1 cellular context compared by ENCODE assay signal in genomic region chr20:10309326-10309725, GRCh38.
TF ChIP-seq lines count a peak whose summit lies in the region.

No MANE protein-coding gene starts in this region.

TF ChIP-seq in SK-N-SH treated with all-trans-retinoic acid at 6 μM for 48 hours, 23 proteins besides CTCF, POLR2A, EP300 and RAD21 (continued from another document):
- peak; percentile 99 for TF ChIP-seq TSHZ2 (CRISPR knock-in tag; IDR thresholded peaks at IDR 0.05)
- peak; percentile 96 for TF ChIP-seq RARB (CRISPR knock-in tag; IDR thresholded peaks at IDR 0.05)
- TF ChIP-seq GLIS3 (CRISPR knock-in tag; IDR thresholded peaks at IDR 0.05): peak; percentile 95
- peak; percentile 100 for TF ChIP-seq ISL1 (CRISPR knock-in tag; IDR thresholded peaks at IDR 0.05)
- TF ChIP-seq ZFP30 (CRISPR knock-in tag; IDR thresholded peaks at IDR 0.05): no peak
- TF ChIP-seq ARNTL (CRISPR knock-in tag; IDR thresholded peaks at IDR 0.05; ENCODE audit: borderline replicate concordance, low read depth): no peak
- TF ChIP-seq BACH2 (CRISPR knock-in tag; IDR thresholded peaks at IDR 0.05; ENCODE audit: borderline replicate concordance): no peak
- TF ChIP-seq CSDC2 (CRISPR knock-in tag; IDR thresholded peaks at IDR 0.05): peak; percentile 81; the same call in 1 of the 2 replicates
